ENCODE assay signal across 1 cellular context in genomic region chr10:100370976-100371706, GRCh38.
TF ChIP-seq lines count a peak whose summit lies in the region.

No MANE protein-coding gene starts in this region.

TF ChIP-seq in HepG2, 621 proteins besides CTCF, POLR2A, EP300 and RAD21 (continued from another document and continues in another):
- TF ChIP-seq, protein P1, sequence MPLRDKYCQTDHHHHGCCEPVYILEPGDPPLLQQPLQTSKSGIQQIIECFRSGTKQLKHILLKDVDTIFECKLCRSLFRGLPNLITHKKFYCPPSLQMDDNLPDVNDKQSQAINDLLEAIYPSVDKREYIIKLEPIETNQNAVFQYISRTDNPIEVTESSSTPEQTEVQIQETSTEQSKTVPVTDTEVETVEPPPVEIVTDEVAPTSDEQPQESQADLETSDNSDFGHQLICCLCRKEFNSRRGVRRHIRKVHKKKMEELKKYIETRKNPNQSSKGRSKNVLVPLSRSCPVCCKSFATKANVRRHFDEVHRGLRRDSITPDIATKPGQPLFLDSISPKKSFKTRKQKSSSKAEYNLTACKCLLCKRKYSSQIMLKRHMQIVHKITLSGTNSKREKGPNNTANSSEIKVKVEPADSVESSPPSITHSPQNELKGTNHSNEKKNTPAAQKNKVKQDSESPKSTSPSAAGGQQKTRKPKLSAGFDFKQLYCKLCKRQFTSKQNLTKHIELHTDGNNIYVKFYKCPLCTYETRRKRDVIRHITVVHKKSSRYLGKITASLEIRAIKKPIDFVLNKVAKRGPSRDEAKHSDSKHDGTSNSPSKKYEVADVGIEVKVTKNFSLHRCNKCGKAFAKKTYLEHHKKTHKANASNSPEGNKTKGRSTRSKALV (CRISPR knock-in tag; IDR thresholded peaks at IDR 0.05), result peak; percentile 68; the same call in 1 of the 2 replicates
- no peak for TF ChIP-seq HMGA1 (CRISPR knock-in tag; conservative IDR thresholded peaks at IDR 0.05)
- TF ChIP-seq THYN1 (CRISPR knock-in tag; IDR thresholded peaks at IDR 0.05; ENCODE audit: borderline replicate concordance, low read depth), result no peak
- TF ChIP-seq PHF5A (CRISPR knock-in tag; IDR thresholded peaks at IDR 0.05; ENCODE audit: low read depth, unreplicated experiment), result no peak
- TF ChIP-seq SMAD3 (CRISPR knock-in tag; IDR thresholded peaks at IDR 0.05), result 0 out of 2 replicates have a peak, but pooled peaks have one; percentile 39
- TF ChIP-seq, protein P2, sequence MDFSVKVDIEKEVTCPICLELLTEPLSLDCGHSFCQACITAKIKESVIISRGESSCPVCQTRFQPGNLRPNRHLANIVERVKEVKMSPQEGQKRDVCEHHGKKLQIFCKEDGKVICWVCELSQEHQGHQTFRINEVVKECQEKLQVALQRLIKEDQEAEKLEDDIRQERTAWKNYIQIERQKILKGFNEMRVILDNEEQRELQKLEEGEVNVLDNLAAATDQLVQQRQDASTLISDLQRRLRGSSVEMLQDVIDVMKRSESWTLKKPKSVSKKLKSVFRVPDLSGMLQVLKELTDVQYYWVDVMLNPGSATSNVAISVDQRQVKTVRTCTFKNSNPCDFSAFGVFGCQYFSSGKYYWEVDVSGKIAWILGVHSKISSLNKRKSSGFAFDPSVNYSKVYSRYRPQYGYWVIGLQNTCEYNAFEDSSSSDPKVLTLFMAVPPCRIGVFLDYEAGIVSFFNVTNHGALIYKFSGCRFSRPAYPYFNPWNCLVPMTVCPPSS (IDR thresholded peaks at IDR 0.05), result no peak
- peak; percentile 56; the same call in 1 of the 2 replicates for TF ChIP-seq NFKB2 (CRISPR knock-in tag; IDR thresholded peaks at IDR 0.05; ENCODE audit: borderline replicate concordance)
- no peak for TF ChIP-seq ZNF446 (CRISPR knock-in tag; IDR thresholded peaks at IDR 0.05)
- no peak for TF ChIP-seq SRF (IDR thresholded peaks at IDR 0.05; ENCODE audit: low read depth, low read length)
- TF ChIP-seq NCOR1 (IDR thresholded peaks at IDR 0.05; ENCODE audit: borderline replicate concordance, low read length), result peak; percentile 47; the same call in 1 of the 2 replicates
- no peak for TF ChIP-seq HMG20B (CRISPR knock-in tag; conservative IDR thresholded peaks at IDR 0.05)
- 0 out of 2 replicates have a peak, but pooled peaks have one; percentile 46 for TF ChIP-seq PCBP1 (IDR thresholded peaks at IDR 0.05; ENCODE audit: borderline replicate concordance, low read depth, low read length)
- peak; percentile 89 for TF ChIP-seq RXRB (CRISPR knock-in tag; IDR thresholded peaks at IDR 0.05; ENCODE audit: borderline replicate concordance)
- 0 out of 2 replicates have a peak, but pooled peaks have one; percentile 24 for TF ChIP-seq MEIS1 (CRISPR knock-in tag; IDR thresholded peaks at IDR 0.05; ENCODE audit: borderline replicate concordance)
- peak; percentile 98 for TF ChIP-seq ZNF687 (CRISPR knock-in tag; IDR thresholded peaks at IDR 0.05)
- no peak for TF ChIP-seq SNRNP70 (IDR thresholded peaks at IDR 0.05; ENCODE audit: low read depth, low read length)
- no peak for TF ChIP-seq ZNF530 (CRISPR knock-in tag; IDR thresholded peaks at IDR 0.05; ENCODE audit: low read depth)
- no peak for TF ChIP-seq ZNF33A (CRISPR knock-in tag; IDR thresholded peaks at IDR 0.05; ENCODE audit: borderline replicate concordance)
- TF ChIP-seq ZNF629 (CRISPR knock-in tag; conservative IDR thresholded peaks at IDR 0.05), result peak; percentile 56; the same call in 1 of the 2 replicates
- no peak for TF ChIP-seq TBX3 (IDR thresholded peaks at IDR 0.05; ENCODE audit: borderline replicate concordance)
- TF ChIP-seq, protein P3, sequence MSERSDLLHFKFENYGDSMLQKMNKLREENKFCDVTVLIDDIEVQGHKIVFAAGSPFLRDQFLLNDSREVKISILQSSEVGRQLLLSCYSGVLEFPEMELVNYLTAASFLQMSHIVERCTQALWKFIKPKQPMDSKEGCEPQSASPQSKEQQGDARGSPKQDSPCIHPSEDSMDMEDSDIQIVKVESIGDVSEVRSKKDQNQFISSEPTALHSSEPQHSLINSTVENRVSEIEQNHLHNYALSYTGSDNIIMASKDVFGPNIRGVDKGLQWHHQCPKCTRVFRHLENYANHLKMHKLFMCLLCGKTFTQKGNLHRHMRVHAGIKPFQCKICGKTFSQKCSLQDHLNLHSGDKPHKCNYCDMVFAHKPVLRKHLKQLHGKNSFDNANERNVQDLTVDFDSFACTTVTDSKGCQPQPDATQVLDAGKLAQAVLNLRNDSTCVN (CRISPR knock-in tag; IDR thresholded peaks at IDR 0.05; ENCODE audit: borderline replicate concordance), result 0 out of 2 replicates have a peak, but pooled peaks have one; percentile 58
- peak; percentile 83 for TF ChIP-seq TBX2 (CRISPR knock-in tag; IDR thresholded peaks at IDR 0.05; ENCODE audit: borderline replicate concordance)
- TF ChIP-seq ZNF639 (CRISPR knock-in tag; conservative IDR thresholded peaks at IDR 0.05), result 0 out of 2 replicates have a peak, but pooled peaks have one; percentile 52
- TF ChIP-seq CHCHD3 (CRISPR knock-in tag; IDR thresholded peaks at IDR 0.05), result no peak
- TF ChIP-seq ELF4 (CRISPR knock-in tag; IDR thresholded peaks at IDR 0.05; ENCODE audit: borderline replicate concordance), result no peak
- TF ChIP-seq ZNF263 (CRISPR knock-in tag; IDR thresholded peaks at IDR 0.05), result peak; percentile 52; the same call in 1 of the 2 replicates
- TF ChIP-seq SRSF4 (IDR thresholded peaks at IDR 0.05; ENCODE audit: low read depth, low read length, poor library complexity, severe bottlenecking), result no peak
- TF ChIP-seq SAP130 (CRISPR knock-in tag; IDR thresholded peaks at IDR 0.05; ENCODE audit: low read depth), result peak; percentile 92
- peak; percentile 51; the same call in 1 of the 2 replicates for TF ChIP-seq MYPOP (CRISPR knock-in tag; IDR thresholded peaks at IDR 0.05)
- peak; percentile 42; the same call in 1 of the 2 replicates for TF ChIP-seq ZNF746 (CRISPR knock-in tag; IDR thresholded peaks at IDR 0.05)
- TF ChIP-seq, protein P4, sequence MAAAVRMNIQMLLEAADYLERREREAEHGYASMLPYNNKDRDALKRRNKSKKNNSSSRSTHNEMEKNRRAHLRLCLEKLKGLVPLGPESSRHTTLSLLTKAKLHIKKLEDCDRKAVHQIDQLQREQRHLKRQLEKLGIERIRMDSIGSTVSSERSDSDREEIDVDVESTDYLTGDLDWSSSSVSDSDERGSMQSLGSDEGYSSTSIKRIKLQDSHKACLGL (CRISPR knock-in tag; IDR thresholded peaks at IDR 0.05), result no peak
- TF ChIP-seq ZNF749 (CRISPR knock-in tag; IDR thresholded peaks at IDR 0.05; ENCODE audit: borderline replicate concordance), result no peak; the same call in 1 of the 2 replicates
- TF ChIP-seq SOX13 (IDR thresholded peaks at IDR 0.05), result no peak
- TF ChIP-seq SOX13 (CRISPR knock-in tag; conservative IDR thresholded peaks at IDR 0.05 in 1 of 2, IDR thresholded peaks at IDR 0.05 in 1 of 2), result peak in 1 of 2 experiments; percentile 76; a peak in 1 of 4 replicates
- TF ChIP-seq ZBTB21 (CRISPR knock-in tag; IDR thresholded peaks at IDR 0.05), result no peak
- TF ChIP-seq ZNF556 (CRISPR knock-in tag; IDR thresholded peaks at IDR 0.05; ENCODE audit: borderline replicate concordance), result peak; percentile 30; the same call in 1 of the 2 replicates
- peak; percentile 90 for TF ChIP-seq ZSCAN21 (CRISPR knock-in tag; IDR thresholded peaks at IDR 0.05; ENCODE audit: borderline replicate concordance)
- no peak for TF ChIP-seq ZNF737 (CRISPR knock-in tag; IDR thresholded peaks at IDR 0.05; ENCODE audit: borderline replicate concordance)
- TF ChIP-seq, protein P5, sequence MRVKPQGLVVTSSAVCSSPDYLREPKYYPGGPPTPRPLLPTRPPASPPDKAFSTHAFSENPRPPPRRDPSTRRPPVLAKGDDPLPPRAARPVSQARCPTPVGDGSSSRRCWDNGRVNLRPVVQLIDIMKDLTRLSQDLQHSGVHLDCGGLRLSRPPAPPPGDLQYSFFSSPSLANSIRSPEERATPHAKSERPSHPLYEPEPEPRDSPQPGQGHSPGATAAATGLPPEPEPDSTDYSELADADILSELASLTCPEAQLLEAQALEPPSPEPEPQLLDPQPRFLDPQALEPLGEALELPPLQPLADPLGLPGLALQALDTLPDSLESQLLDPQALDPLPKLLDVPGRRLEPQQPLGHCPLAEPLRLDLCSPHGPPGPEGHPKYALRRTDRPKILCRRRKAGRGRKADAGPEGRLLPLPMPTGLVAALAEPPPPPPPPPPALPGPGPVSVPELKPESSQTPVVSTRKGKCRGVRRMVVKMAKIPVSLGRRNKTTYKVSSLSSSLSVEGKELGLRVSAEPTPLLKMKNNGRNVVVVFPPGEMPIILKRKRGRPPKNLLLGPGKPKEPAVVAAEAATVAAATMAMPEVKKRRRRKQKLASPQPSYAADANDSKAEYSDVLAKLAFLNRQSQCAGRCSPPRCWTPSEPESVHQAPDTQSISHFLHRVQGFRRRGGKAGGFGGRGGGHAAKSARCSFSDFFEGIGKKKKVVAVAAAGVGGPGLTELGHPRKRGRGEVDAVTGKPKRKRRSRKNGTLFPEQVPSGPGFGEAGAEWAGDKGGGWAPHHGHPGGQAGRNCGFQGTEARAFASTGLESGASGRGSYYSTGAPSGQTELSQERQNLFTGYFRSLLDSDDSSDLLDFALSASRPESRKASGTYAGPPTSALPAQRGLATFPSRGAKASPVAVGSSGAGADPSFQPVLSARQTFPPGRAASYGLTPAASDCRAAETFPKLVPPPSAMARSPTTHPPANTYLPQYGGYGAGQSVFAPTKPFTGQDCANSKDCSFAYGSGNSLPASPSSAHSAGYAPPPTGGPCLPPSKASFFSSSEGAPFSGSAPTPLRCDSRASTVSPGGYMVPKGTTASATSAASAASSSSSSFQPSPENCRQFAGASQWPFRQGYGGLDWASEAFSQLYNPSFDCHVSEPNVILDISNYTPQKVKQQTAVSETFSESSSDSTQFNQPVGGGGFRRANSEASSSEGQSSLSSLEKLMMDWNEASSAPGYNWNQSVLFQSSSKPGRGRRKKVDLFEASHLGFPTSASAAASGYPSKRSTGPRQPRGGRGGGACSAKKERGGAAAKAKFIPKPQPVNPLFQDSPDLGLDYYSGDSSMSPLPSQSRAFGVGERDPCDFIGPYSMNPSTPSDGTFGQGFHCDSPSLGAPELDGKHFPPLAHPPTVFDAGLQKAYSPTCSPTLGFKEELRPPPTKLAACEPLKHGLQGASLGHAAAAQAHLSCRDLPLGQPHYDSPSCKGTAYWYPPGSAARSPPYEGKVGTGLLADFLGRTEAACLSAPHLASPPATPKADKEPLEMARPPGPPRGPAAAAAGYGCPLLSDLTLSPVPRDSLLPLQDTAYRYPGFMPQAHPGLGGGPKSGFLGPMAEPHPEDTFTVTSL (CRISPR knock-in tag; IDR thresholded peaks at IDR 0.05; ENCODE audit: borderline replicate concordance), result peak; percentile 46; the same call in 1 of the 2 replicates
- peak; percentile 31 for TF ChIP-seq SRSF1 (optimal IDR thresholded peaks at IDR 0.05; ENCODE audit: low read depth, low read length)
- TF ChIP-seq ZKSCAN8 (CRISPR knock-in tag; IDR thresholded peaks at IDR 0.05; ENCODE audit: borderline replicate concordance), result 0 out of 2 replicates have a peak, but pooled peaks have one; percentile 39
